ENCODE assay signal across 13 cellular contexts in genomic region chr12:82708507-82708906, GRCh38. TPM values are rescaled to one million over a fixed set of nuclear protein-coding genes. Genes with fewer than 3 reads are reported as not detected.
DNase-seq lines count a peak whose midpoint lies in the region; ATAC-seq and TF ChIP-seq lines count a peak whose summit lies in the region.
"Had no signal": no experiment of that assay in that cellular context is flagged by ENCODE, and none has a peak within 500 bp of the region (broad histone marks: within the 10 kb centered on the region; RNA-seq: fewer than 3 reads in every experiment).

No MANE protein-coding gene starts in this region.

- H3K9me3 ChIP-seq in mucosa of descending colon: no peaks in the 10 kb centered on the region
- no peaks in the 10 kb centered on the region for H3K9me3 ChIP-seq in testis

- no peaks in the 10 kb centered on the region for H3K9me3 Mint-ChIP-seq in T-cell
- H3K9me3 Mint-ChIP-seq: activated naive CD8-positive, alpha-beta T cell treated with anti-CD3 and anti-CD28 coated beads for 36 hours had no signal

- POLR2A ChIA-PET in T-cell (lab: Charles Lee): no interaction called here

- intact Hi-C loops in mucosa of descending colon (cut with DNase I, micrococcal nuclease) (no loop called here), testis (cut with DNase I; ENCODE audit: low total_unique reads) (no loop called here)

- WGBS in testis, 2 donors: 9 to 18% methylated on average over 6 of the region's 6 CpGs

- in situ Hi-C loops in SK-MEL-5 (cut with HindIII; ENCODE audit: low pct_unique_long_range_greater_than_20kb, low sequenced_read_pairs): no loop called here

- no peaks in the 10 kb centered on the region for H3K4me1 Mint-ChIP-seq in T-cell
- H3K4me1 Mint-ChIP-seq: activated naive CD8-positive, alpha-beta T cell treated with anti-CD3 and anti-CD28 coated beads for 36 hours had no signal

- DNase-seq in SK-MEL-5 (ENCODE audit: low read depth, low spot score): peak; percentile 45
- peak; percentile 43 for DNase-seq in foreskin melanocyte
- peak in 1 of 3 donors; percentile 20 for DNase-seq in mucosa of descending colon
- peak; percentile 75 for DNase-seq in testis
- no peak for DNase-seq in T-cell
- no peak for DNase-seq in effector CD4-positive, alpha-beta T cell
- DNase-seq: activated CD8-positive, alpha-beta memory T cell treated with anti-CD3 and anti-CD28 coated beads for 24 hours; activated naive CD8-positive, alpha-beta T cell treated with anti-CD3 and anti-CD28 coated beads for 36 hours; immature natural killer cell; NCI-H1048; T-helper 2 cell had no signal

- no peak for TF ChIP-seq POLR2A in testis (IDR thresholded peaks at IDR 0.05)

- no peak overlapping the region for H3K27ac Mint-ChIP-seq in T-cell
- H3K27ac Mint-ChIP-seq: activated naive CD8-positive, alpha-beta T cell treated with anti-CD3 and anti-CD28 coated beads for 36 hours; immature natural killer cell had no signal

- CTCF ChIA-PET in T-cell (lab: Charles Lee): no interaction called here

- no peak overlapping the region for H3K4me3 Mint-ChIP-seq in T-cell
- H3K4me3 Mint-ChIP-seq: activated naive CD8-positive, alpha-beta T cell treated with anti-CD3 and anti-CD28 coated beads for 36 hours; immature natural killer cell had no signal

- no peaks in the 10 kb centered on the region for H3K27me3 Mint-ChIP-seq in T-cell
- H3K27me3 Mint-ChIP-seq: activated naive CD8-positive, alpha-beta T cell treated with anti-CD3 and anti-CD28 coated beads for 36 hours had no signal

- peaks cover 8% of the 10 kb centered on the region for H3K36me3 Mint-ChIP-seq in T-cell
- H3K36me3 Mint-ChIP-seq: activated naive CD8-positive, alpha-beta T cell treated with anti-CD3 and anti-CD28 coated beads for 36 hours had no signal

- H3K27ac ChIP-seq in testis: peak overlapping the region in 1 of 2 donors; percentile 42
- H3K27ac ChIP-seq: parathyroid adenoma had no signal

- ATAC-seq in mucosa of descending colon (peak; percentile 25), T-cell (replicated peaks in 1 of 4) (no peak), GM21619 (IDR thresholded peaks at IDR 0.05; ENCODE audit: unreplicated experiment) (no peak)

- H3K36me3 ChIP-seq in mucosa of descending colon (ENCODE audit: low read depth) (no peaks in the 10 kb centered on the region), testis (ENCODE audit: low read depth, missing control alignments) (no peaks in the 10 kb centered on the region)

- no peaks in the 10 kb centered on the region for H3K27me3 ChIP-seq in testis

- H3K4me3 ChIP-seq in mucosa of descending colon (no peak overlapping the region), testis (no peak overlapping the region)

- no peaks in the 10 kb centered on the region for H3K4me1 ChIP-seq in mucosa of descending colon (ENCODE audit: low read depth)
- H3K4me1 ChIP-seq in testis: peaks cover 16% of the 10 kb centered on the region
- H3K4me1 ChIP-seq: parathyroid adenoma had no signal

- no peak for TF ChIP-seq CTCF in mucosa of descending colon (IDR thresholded peaks at IDR 0.05)
- no peak for TF ChIP-seq CTCF in testis (IDR thresholded peaks at IDR 0.05)

RNA-seq across cellular contexts. Expression of gene TMTC2, which starts 21.8 kb away (rescaled TPM):
- total RNA-seq in SK-MEL-5 (2014; rRNA removed; shearing (Covaris generic)): 17.3 and 17.8 TPM in 2 replicates
- 36.6 and 46.4 TPM in 2 replicates for polyA plus RNA-seq in SK-MEL-5 (2015; cell fraction: cytosol; rRNA removed)
- polyA plus RNA-seq in SK-MEL-5 (2015; cell fraction: nucleus; rRNA removed): 64.9 and 99.8 TPM in 2 replicates
- 10 to 100 TPM; 13.3 to 40.4 (median 14.6) TPM for total RNA-seq in mucosa of descending colon
- total RNA-seq in testis: 10 to 100 TPM; 19.4 to 22.4 TPM
- polyA plus RNA-seq in testis (ENCODE audit: insufficient read depth, low read depth, low replicate concordance): 8.1 TPM
- 1 to 10 TPM; 3.6 to 5.4 (median 4.4) TPM for total RNA-seq in T-cell
- polyA plus RNA-seq: immature natural killer cell had no signal

Comparison
In these comparisons a context has a peak if more than half of its experiments do, and no peak if none do; other contexts are left out.
1. DNase-seq: peak in SK-MEL-5 (single experiment), foreskin melanocyte (single experiment) and testis (single experiment); none in T-cell (0 of 34) and effector CD4-positive, alpha-beta T cell (single experiment).